Comparison of ENCODE assay signal across 8 cellular contexts in the genomic region with DNA sequence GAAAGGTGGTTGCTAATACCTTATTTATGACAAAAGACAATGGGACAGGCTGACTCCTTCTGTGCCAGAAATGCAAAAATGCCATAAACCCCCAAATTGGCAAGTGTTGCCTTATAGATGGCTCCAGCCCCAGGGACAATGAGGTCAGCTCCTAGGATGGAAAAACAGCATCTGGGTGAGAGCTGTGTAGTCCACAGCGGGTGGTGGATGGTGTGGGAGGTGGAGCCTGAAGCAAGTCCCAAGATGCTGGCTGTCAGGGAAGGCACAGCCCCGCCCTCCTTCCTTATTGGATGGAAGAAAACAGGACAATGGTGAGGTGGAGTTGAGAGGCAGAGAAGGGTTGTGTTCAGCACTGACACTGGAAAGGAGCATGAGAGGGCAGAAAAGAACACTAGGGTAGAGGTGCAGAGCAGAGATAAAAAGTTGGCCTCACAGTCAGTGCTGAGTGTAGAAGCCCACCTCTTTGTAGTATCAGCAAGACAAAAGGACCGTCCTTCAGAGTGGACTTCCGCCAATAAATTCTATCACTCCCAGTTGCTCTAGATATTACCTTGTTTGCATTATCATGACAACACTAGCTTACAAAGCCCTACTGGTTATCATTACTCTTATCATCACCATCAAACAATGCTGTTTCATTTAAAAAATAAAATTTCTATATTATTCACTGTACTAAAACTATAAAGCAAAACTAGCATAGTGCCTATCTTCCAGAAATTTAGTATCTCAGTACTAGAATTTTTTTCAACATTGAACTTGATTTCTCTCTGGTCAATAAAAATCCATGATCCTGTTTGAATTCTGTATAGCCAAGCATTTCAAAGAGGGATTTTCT. TPM values are rescaled to one million over a fixed set of nuclear protein-coding genes. Genes with fewer than 3 reads are reported as not detected.
DNase-seq lines count a peak whose midpoint lies in the region; ATAC-seq and TF ChIP-seq lines count a peak whose summit lies in the region.

No MANE protein-coding gene starts in this region.

- H3K4me1 Mint-ChIP-seq in memory B cell, result peaks cover 31% of the 10 kb centered on the region

- TF ChIP-seq CTCF in coronary artery (IDR thresholded peaks at IDR 0.05), result no peak

- DNase-seq in DMS 273 treated with DMSO at 0.1 percent for 48 hours (lab: John Stamatoyannopoulos, UW) (peak; percentile 38), SJSA1 (ENCODE audit: low read depth in 1 of 2, low spot score in 2 of 2) (peak; percentile 64 to 83), coronary artery (ENCODE audit: low spot score) (peak; percentile 78), memory B cell (ENCODE audit: low spot score in 2 of 2) (no peak)
- peak; percentile 56 for DNase-seq in Jurkat, Clone E6-1 (ENCODE audit: low read depth, low spot score)
- no peak for DNase-seq in activated CD4-positive, CD25-positive, alpha-beta regulatory T cell treated with anti-CD3 and anti-CD28 coated beads, Interleukin-2, amount 50 U/mL, for 72 hours

- H3K4me3 Mint-ChIP-seq in memory B cell, result peak overlapping the region; percentile 22

- H3K27ac ChIP-seq in SJSA1 (peak overlapping the region; percentile 85), coronary artery (peak overlapping the region; percentile 10 to 79)

- peak overlapping the region; percentile 100 for H3K27ac Mint-ChIP-seq in memory B cell

- H3K9me3 ChIP-seq in SJSA1 (replicated peaks), result no peaks in the 10 kb centered on the region

- ATAC-seq in memory B cell (ENCODE audit: low read depth) (no peak), HG02884 (IDR thresholded peaks at IDR 0.05; ENCODE audit: unreplicated experiment) (no peak), HG02642 (IDR thresholded peaks at IDR 0.05; ENCODE audit: poor library complexity, unreplicated experiment) (no peak)

- H3K27me3 ChIP-seq in SJSA1 (replicated peaks), result no peaks in the 10 kb centered on the region

- no peaks in the 10 kb centered on the region for H3K36me3 Mint-ChIP-seq in memory B cell

- H3K27me3 Mint-ChIP-seq in memory B cell, result no peaks in the 10 kb centered on the region

- peaks cover 5% of the 10 kb centered on the region for H3K36me3 ChIP-seq in SJSA1

- H3K4me1 ChIP-seq in SJSA1 (replicated peaks), result peaks cover 29% of the 10 kb centered on the region

- peak overlapping the region; percentile 34; the same call in 1 of the 2 replicates for H3K4me3 ChIP-seq in Jurkat, Clone E6-1 (ENCODE audit: low read length)
- H3K4me3 ChIP-seq in SJSA1 (peak overlapping the region; percentile 2; the same call in 1 of the 2 replicates), coronary artery (peak overlapping the region; percentile 18)

- H3K9me3 Mint-ChIP-seq in memory B cell, result no peaks in the 10 kb centered on the region

RNA-seq across cellular contexts. Expression of a gene that starts 3.7 kb away (rescaled TPM):
- polyA plus RNA-seq in Jurkat, Clone E6-1 (2012; ENCODE audit: insufficient read depth, insufficient read length), result 7.2 TPM
- total RNA-seq in SJSA1 (2014; rRNA removed; shearing (Covaris generic)), result 38.5 and 43.9 TPM in 2 replicates

RNA-seq across cellular contexts. Expression of a gene that starts 59.6 kb away (rescaled TPM):
- 949 TPM for polyA plus RNA-seq in Jurkat, Clone E6-1 (2012; ENCODE audit: insufficient read depth, insufficient read length)
- 310 and 399 TPM in 2 replicates for total RNA-seq in SJSA1 (2014; rRNA removed; shearing (Covaris generic))

Comparison
In these comparisons a context has a peak if more than half of its experiments do, and no peak if none do; other contexts are left out.
1. DNase-seq: peak in DMS 273 treated with DMSO at 0.1 percent for 48 hours (single experiment), Jurkat, Clone E6-1 (single experiment), SJSA1 (2 of 2) and coronary artery (single experiment); none in memory B cell (0 of 2) and activated CD4-positive, CD25-positive, alpha-beta regulatory T cell treated with anti-CD3 and anti-CD28 coated beads, Interleukin-2, amount 50 U/mL, for 72 hours (single experiment).
2. Peak in every context shown above with its lines, with median percentiles within 50 percentile points of each other: H3K4me3 ChIP-seq.